Comparison of ENCODE assay signal across 8 cellular contexts in the genomic region with DNA sequence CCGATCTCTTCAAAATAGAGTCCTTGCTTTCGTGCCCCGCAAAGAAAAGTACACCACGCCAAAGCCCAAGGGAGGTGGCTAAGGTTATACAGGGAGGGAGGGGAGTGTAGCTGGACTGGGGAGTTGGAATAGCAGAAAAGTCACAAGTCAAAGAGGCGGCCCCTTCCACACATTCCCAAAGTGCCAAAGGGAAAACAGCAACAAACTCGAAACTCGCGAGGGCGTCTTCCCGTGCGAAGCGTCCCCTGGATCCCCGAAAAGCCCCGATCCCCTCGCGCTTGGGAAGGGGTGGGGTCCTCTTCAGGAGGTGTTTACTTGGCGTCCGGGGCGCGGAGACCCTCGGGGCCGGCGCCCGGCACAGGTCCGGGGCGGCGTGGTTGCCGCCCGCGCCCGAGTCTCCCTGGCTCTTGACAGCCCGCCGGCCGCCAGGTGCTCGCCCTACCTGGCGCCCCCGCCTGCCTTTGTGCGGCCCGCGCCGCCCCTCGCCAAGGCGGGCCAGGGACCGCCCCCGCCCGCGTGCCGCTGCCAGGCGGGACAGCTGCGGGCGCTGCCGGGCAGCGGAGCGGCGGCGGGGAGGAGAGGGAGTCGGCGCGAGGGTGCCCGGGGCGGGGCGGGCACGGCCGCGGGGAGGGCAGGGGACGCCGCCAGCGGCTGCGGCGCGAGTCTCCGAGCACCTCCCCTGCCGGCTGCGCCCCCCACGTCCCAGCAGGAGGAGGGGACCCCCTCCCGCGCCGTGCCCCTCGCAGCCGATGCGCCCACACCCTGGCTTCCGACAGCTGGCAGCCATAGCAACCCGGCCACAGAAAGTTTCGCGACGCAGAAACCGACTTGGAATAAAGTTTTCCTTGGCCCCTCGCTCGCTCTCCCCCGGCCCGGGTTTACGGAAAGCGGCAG. TPM values are rescaled to one million over a fixed set of nuclear protein-coding genes. Genes with fewer than 3 reads are reported as not detected.
A peak's percentile ranks its signal among the peaks of the same experiment; 100 is the strongest.
DNase-seq lines count a peak whose midpoint lies in the region; TF ChIP-seq lines count a peak whose summit lies in the region.

No MANE protein-coding gene starts in this region.

- H3K27me3 ChIP-seq in PC-9 (ENCODE audit: insufficient read depth, low read depth), result no peaks in the 10 kb centered on the region
- no peaks in the 10 kb centered on the region for H3K27me3 ChIP-seq in liver (ENCODE audit: control insufficient read depth in 4 of 4, insufficient read depth in 4 of 4, low read length in 3 of 4)
- H3K27me3 ChIP-seq in subcutaneous abdominal adipose tissue (ENCODE audit: control insufficient read depth in 5 of 5, insufficient read depth in 4 of 5, low read length in 5 of 5), result no peaks in the 10 kb centered on the region

- no TSS peak for BruUV-seq in PC-9 (replicated peaks; lab: Mats Ljungman, UMichigan)

- H3K9me3 ChIP-seq in HEK293 (ENCODE audit: control insufficient read depth, insufficient read depth, low read depth, low read length), result no peaks in the 10 kb centered on the region
- H3K9me3 ChIP-seq in PC-9 (ENCODE audit: insufficient read depth, low read depth), result no peaks in the 10 kb centered on the region
- H3K9me3 ChIP-seq in liver (ENCODE audit: control insufficient read depth in 4 of 4, low read length in 3 of 4), result no peaks in the 10 kb centered on the region
- H3K9me3 ChIP-seq in subcutaneous abdominal adipose tissue (ENCODE audit: control insufficient read depth in 5 of 5, low read length in 5 of 5), result no peaks in the 10 kb centered on the region

- TF ChIP-seq CTCF in HEK293 (tag by site-specific recombination; IDR thresholded peaks at IDR 0.05), result no peak
- TF ChIP-seq CTCF in PC-9 (conservative IDR thresholded peaks at IDR 0.05), result no peak
- TF ChIP-seq CTCF in chondrocyte (IDR thresholded peaks at IDR 0.05), result no peak
- no peak for TF ChIP-seq CTCF in liver (IDR thresholded peaks at IDR 0.05; ENCODE audit: low read depth, low read length, missing input control)

- H3K79me2 ChIP-seq in PC-9 (ENCODE audit: low read depth), result peaks cover 72% of the 10 kb centered on the region

- TF ChIP-seq RAD21 in liver (IDR thresholded peaks at IDR 0.05), result no peak

- CTCF ChIA-PET in HEK293 (lab: Yijun Ruan, JAX), result interaction anchor here (0.6 kb wide), 1 partner anchor 247 kb away, joined by 3 read pairs; no protein-coding TSS in a partner anchor
- CTCF ChIA-PET in PC-9 (lab: Charles Lee), result no interaction called here

- H3K4me1 ChIP-seq in HEK293 (ENCODE audit: control insufficient read depth, insufficient read depth, low read length) (no peaks in the 10 kb centered on the region), PC-9 (replicated peaks; ENCODE audit: insufficient read depth) (peaks cover 39% of the 10 kb centered on the region), liver (ENCODE audit: control insufficient read depth in 4 of 4, insufficient read depth in 4 of 4, low read length in 3 of 4) (peaks cover 0 to 33% (median 9%) of the 10 kb centered on the region in 4 donors), subcutaneous abdominal adipose tissue (ENCODE audit: control insufficient read depth in 5 of 5, insufficient read depth in 5 of 5, low read length in 5 of 5) (peaks cover 0 to 29% (median 9%) of the 10 kb centered on the region in 5 donors)

- intact Hi-C loops in PC-9 (cut with micrococcal nuclease; ENCODE audit: unreplicated experiment), result loop anchor here (1.0 to 10.0 kb wide), 7 partner anchors 74 to 847 kb away; no protein-coding TSS in a partner anchor

- no peaks in the 10 kb centered on the region for H3K9me3 Mint-ChIP-seq in chondrocyte (ENCODE audit: low read depth)

- peaks cover 21% of the 10 kb centered on the region; the same call in 1 of the 2 replicates for H4K20me1 ChIP-seq in PC-9 (ENCODE audit: insufficient read depth)

- no peaks in the 10 kb centered on the region for H3K27me3 Mint-ChIP-seq in chondrocyte (ENCODE audit: low read depth)

- no peaks in the 10 kb centered on the region; the same call in 1 of the 2 replicates for H3F3A ChIP-seq in PC-9 (ENCODE audit: insufficient read depth, low read depth)

- H3K9ac ChIP-seq in liver (ENCODE audit: low read depth in 1 of 2, low read length in 2 of 2), result peak overlapping the region; percentile 63 to 93
- H3K9ac ChIP-seq in subcutaneous abdominal adipose tissue (ENCODE audit: low read length in 5 of 5), result peak overlapping the region; percentile 48 to 91 (median 84)

- peak overlapping the region; percentile 69; the same call in 1 of the 2 replicates for H2AFZ ChIP-seq in PC-9

- H3K4me3 Mint-ChIP-seq in chondrocyte (ENCODE audit: unreplicated experiment), result peak overlapping the region; percentile 94

- H3K4me2 ChIP-seq in PC-9, result peak overlapping the region; percentile 85

- H3K4me1 Mint-ChIP-seq in chondrocyte (ENCODE audit: low read depth), result peaks cover 48% of the 10 kb centered on the region

- H3K9me2 ChIP-seq in PC-9 (ENCODE audit: insufficient read depth), result no peaks in the 10 kb centered on the region

- DNase-seq in DMS 273 (lab: John Stamatoyannopoulos, UW; ENCODE audit: unreplicated experiment) (peak; percentile 70), DMS 273 treated with DMSO at 0.1 percent for 48 hours (lab: John Stamatoyannopoulos, UW) (no peak), PC-9 (peak in 1 of 2 experiments; percentile 65), chondrocyte (ENCODE audit: low spot score) (no peak), NCI-H1694 treated with DMSO at 0.1 percent for 48 hours (lab: John Stamatoyannopoulos, UW) (no peak)

- H3K27ac ChIP-seq in HEK293 (ENCODE audit: extremely low read depth, low read depth, low read length) (peak overlapping the region; percentile 89), PC-9 (peak overlapping the region; percentile 89), liver (ENCODE audit: low read depth in 1 of 2, low read length in 2 of 2) (peak overlapping the region; percentile 90 to 91), subcutaneous abdominal adipose tissue (ENCODE audit: low read depth, low read length) (peak overlapping the region; percentile 84)

- H3K36me3 ChIP-seq in HEK293 (ENCODE audit: control insufficient read depth in 2 of 2, insufficient read depth in 1 of 2, low read length in 2 of 2) (no peaks in the 10 kb centered on the region), PC-9 (ENCODE audit: low read depth) (no peaks in the 10 kb centered on the region; the same call in 1 of the 2 replicates), liver (ENCODE audit: control insufficient read depth in 4 of 4, insufficient read depth in 3 of 4, low read depth in 1 of 4, low read length in 3 of 4) (peaks cover 0 to 1% (median 0%) of the 10 kb centered on the region in 4 donors), subcutaneous abdominal adipose tissue (ENCODE audit: control insufficient read depth in 5 of 5, insufficient read depth in 5 of 5, low read length in 5 of 5) (no peaks in the 10 kb centered on the region)

- H3K27ac Mint-ChIP-seq in chondrocyte (ENCODE audit: unreplicated experiment), result peak overlapping the region; percentile 90

- peak overlapping the region; percentile 82 for H3K4me3 ChIP-seq in HEK293 (ENCODE audit: low read depth, low read length)
- H3K4me3 ChIP-seq in PC-9, result peak overlapping the region; percentile 97
- H3K4me3 ChIP-seq in liver (ENCODE audit: low read depth in 1 of 3, low read length in 3 of 3), result peak overlapping the region; percentile 75 to 90 (median 89)
- peak overlapping the region; percentile 76 to 97 (median 95) for H3K4me3 ChIP-seq in subcutaneous abdominal adipose tissue (ENCODE audit: low read depth in 1 of 5, low read length in 5 of 5)

- H3K36me3 Mint-ChIP-seq in chondrocyte (ENCODE audit: low read depth), result no peaks in the 10 kb centered on the region

- WGBS in liver, result 1% methylated on average over 93 of the region's 93 CpGs

- POLR2A ChIA-PET in HEK293 (lab: Yijun Ruan, JAX) (interaction anchor here (0.6 to 0.8 kb wide), 2 partner anchors 173 to 601 kb away, joined by 3 read pairs; no protein-coding TSS in a partner anchor), PC-9 (lab: Charles Lee; ENCODE audit: unreplicated experiment) (interaction anchor here (0.6 to 1.6 kb wide), 4 partner anchors 9 to 88 kb away, joined by 13 to 18 read pairs (median 16); no protein-coding TSS in a partner anchor)

TF ChIP-seq in HEK293, 187 proteins besides CTCF, POLR2A, EP300 and RAD21 (continues in another document):
- TF ChIP-seq SP2 (tag by site-specific recombination; IDR thresholded peaks at IDR 0.05) (no peak), ZNF16 (tag by site-specific recombination; IDR thresholded peaks at IDR 0.05; ENCODE audit: low read depth) (0 out of 2 replicates have a peak, but pooled peaks have one; percentile 28), ZNF791 (tag by site-specific recombination; IDR thresholded peaks at IDR 0.05) (no peak)

TF ChIP-seq in liver, 16 proteins besides CTCF, POLR2A, EP300 and RAD21 (continues in another document):
- TF ChIP-seq FOXA1 (IDR thresholded peaks at IDR 0.05) (no peak), HNF4A (conservative IDR thresholded peaks at IDR 0.05) (no peak), FOXA2 (IDR thresholded peaks at IDR 0.05) (no peak), JUND (IDR thresholded peaks at IDR 0.05) (no peak), YY1 (IDR thresholded peaks at IDR 0.05) (no peak)
- TF ChIP-seq, protein P1, sequence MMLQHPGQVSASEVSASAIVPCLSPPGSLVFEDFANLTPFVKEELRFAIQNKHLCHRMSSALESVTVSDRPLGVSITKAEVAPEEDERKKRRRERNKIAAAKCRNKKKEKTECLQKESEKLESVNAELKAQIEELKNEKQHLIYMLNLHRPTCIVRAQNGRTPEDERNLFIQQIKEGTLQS (IDR thresholded peaks at IDR 0.05), result no peak

RNA-seq across cellular contexts. Expression of a gene that starts 1.0 kb away (rescaled TPM):
- total RNA-seq in PC-9 (2021) (156 and 213 TPM in 2 replicates), chondrocyte (141 to 192 TPM (median 172 TPM) in 3 replicates), liver (10 to 100 TPM in 1 of 2 donors, 1 to 10 TPM in 1; 6.7 to 70.9 TPM)
- 10 to 100 TPM; 13.6 to 29.6 TPM for polyA plus RNA-seq in liver
